1 cellular context compared by ENCODE assay signal in the genomic region with DNA sequence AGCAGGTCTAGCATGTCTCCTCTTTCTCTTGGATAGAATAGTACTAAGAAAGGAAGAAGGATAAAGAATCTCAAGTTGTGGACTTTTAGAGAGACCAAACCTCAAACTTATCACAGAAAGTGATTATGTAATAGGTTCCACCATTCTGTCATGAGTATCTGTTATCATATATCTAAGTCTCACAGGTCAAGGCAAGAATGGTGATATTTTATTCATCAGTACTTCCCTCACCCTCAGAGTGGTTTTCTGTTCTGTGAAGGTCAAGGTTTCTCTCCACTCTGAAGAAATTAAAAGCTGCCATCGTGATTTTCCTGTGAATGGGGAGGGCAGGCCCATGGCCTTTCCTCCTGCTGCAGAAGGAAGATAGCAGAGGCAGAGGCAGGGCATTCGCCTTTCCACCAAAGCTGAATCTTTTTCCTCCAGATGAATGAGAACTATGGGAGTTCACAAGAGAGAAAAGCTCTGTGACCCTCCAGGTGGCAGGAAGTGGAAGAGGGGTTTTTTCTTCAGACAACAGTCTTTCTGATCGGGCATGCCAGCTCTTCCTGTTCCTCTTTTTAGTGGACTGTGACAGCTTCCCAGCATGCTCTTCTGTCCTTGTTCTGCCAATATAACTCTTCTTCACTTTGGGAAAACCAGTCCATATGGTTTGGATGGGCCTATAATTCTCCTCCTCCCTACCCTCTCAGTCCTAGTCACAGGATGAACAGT.
TF ChIP-seq lines count a peak whose summit lies in the region.

No MANE protein-coding gene starts in this region.

TF ChIP-seq in WTC11, 78 proteins besides CTCF, POLR2A, EP300 and RAD21 (continued from another document):
- no peak for TF ChIP-seq ZNF512 (CRISPR knock-in tag; IDR thresholded peaks at IDR 0.05; ENCODE audit: borderline replicate concordance)
- TF ChIP-seq ETV6 (CRISPR knock-in tag; IDR thresholded peaks at IDR 0.05), result no peak
- TF ChIP-seq MYBL2 (CRISPR knock-in tag; IDR thresholded peaks at IDR 0.05), result no peak
- no peak for TF ChIP-seq PRRX2 (CRISPR knock-in tag; IDR thresholded peaks at IDR 0.05)
- no peak for TF ChIP-seq ATF6 (CRISPR knock-in tag; IDR thresholded peaks at IDR 0.05)
- TF ChIP-seq, protein P1, sequence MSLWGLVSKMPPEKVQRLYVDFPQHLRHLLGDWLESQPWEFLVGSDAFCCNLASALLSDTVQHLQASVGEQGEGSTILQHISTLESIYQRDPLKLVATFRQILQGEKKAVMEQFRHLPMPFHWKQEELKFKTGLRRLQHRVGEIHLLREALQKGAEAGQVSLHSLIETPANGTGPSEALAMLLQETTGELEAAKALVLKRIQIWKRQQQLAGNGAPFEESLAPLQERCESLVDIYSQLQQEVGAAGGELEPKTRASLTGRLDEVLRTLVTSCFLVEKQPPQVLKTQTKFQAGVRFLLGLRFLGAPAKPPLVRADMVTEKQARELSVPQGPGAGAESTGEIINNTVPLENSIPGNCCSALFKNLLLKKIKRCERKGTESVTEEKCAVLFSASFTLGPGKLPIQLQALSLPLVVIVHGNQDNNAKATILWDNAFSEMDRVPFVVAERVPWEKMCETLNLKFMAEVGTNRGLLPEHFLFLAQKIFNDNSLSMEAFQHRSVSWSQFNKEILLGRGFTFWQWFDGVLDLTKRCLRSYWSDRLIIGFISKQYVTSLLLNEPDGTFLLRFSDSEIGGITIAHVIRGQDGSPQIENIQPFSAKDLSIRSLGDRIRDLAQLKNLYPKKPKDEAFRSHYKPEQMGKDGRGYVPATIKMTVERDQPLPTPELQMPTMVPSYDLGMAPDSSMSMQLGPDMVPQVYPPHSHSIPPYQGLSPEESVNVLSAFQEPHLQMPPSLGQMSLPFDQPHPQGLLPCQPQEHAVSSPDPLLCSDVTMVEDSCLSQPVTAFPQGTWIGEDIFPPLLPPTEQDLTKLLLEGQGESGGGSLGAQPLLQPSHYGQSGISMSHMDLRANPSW (CRISPR knock-in tag; conservative IDR thresholded peaks at IDR 0.05; ENCODE audit: low read depth), result no peak
- TF ChIP-seq RELA (CRISPR knock-in tag; IDR thresholded peaks at IDR 0.05; ENCODE audit: borderline replicate concordance), result no peak
- TF ChIP-seq, protein P2, sequence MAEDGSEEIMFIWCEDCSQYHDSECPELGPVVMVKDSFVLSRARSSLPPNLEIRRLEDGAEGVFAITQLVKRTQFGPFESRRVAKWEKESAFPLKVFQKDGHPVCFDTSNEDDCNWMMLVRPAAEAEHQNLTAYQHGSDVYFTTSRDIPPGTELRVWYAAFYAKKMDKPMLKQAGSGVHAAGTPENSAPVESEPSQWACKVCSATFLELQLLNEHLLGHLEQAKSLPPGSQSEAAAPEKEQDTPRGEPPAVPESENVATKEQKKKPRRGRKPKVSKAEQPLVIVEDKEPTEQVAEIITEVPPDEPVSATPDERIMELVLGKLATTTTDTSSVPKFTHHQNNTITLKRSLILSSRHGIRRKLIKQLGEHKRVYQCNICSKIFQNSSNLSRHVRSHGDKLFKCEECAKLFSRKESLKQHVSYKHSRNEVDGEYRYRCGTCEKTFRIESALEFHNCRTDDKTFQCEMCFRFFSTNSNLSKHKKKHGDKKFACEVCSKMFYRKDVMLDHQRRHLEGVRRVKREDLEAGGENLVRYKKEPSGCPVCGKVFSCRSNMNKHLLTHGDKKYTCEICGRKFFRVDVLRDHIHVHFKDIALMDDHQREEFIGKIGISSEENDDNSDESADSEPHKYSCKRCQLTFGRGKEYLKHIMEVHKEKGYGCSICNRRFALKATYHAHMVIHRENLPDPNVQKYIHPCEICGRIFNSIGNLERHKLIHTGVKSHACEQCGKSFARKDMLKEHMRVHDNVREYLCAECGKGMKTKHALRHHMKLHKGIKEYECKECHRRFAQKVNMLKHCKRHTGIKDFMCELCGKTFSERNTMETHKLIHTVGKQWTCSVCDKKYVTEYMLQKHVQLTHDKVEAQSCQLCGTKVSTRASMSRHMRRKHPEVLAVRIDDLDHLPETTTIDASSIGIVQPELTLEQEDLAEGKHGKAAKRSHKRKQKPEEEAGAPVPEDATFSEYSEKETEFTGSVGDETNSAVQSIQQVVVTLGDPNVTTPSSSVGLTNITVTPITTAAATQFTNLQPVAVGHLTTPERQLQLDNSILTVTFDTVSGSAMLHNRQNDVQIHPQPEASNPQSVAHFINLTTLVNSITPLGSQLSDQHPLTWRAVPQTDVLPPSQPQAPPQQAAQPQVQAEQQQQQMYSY (CRISPR knock-in tag; IDR thresholded peaks at IDR 0.05), result no peak
- TF ChIP-seq MAX (CRISPR knock-in tag; IDR thresholded peaks at IDR 0.05), result no peak
